5 cellular contexts compared by ENCODE assay signal in genomic region chr20:23995287-23995686, GRCh38. TPM values are rescaled to one million over a fixed set of nuclear protein-coding genes. Genes with fewer than 3 reads are reported as not detected.
"Had no signal": no experiment of that assay in that cellular context is flagged by ENCODE, and none has a peak within 500 bp of the region (broad histone marks: within the 10 kb centered on the region; RNA-seq: fewer than 3 reads in every experiment).

No MANE protein-coding gene starts in this region.

RNA-seq across cellular contexts. Expression of gene GGTLC1, which starts 6.7 kb away (rescaled TPM):
- total RNA-seq: GM23338, H1, H9, HT-29, IMR-90 had no signal
- polyA plus RNA-seq: GM23338, H1, IMR-90 had no signal
